ENCODE assay signal across 8 cellular contexts in genomic region chr12:100199347-100200136, GRCh38. TPM values are rescaled to one million over a fixed set of nuclear protein-coding genes. Genes with fewer than 3 reads are reported as not detected.
DNase-seq lines count a peak whose midpoint lies in the region; FAIRE-seq and TF ChIP-seq lines count a peak whose summit lies in the region.

No MANE protein-coding gene starts in this region.

- peaks cover 5 to 21% of the 10 kb centered on the region in 2 donors for H3K4me1 ChIP-seq in adrenal gland (replicated peaks in 1 of 2)
- peaks cover 0 to 4% of the 10 kb centered on the region in 2 donors for H3K4me1 ChIP-seq in small intestine (ENCODE audit: control insufficient read depth in 2 of 2, insufficient read depth in 1 of 2, low read depth in 1 of 2, low read length in 1 of 2)

- no peak for FAIRE-seq in small intestine (lab: Jason Lieb, UNC)

- WGBS in adrenal gland, 4 donors = 1 to 15% (median 3%) methylated on average over 7 to 78 of the region's 78 CpGs
- WGBS in small intestine, 3 donors = 0 to 1% (median 1%) methylated on average over 52 to 78 of the region's 78 CpGs

- DNase-seq in H7 (peak; percentile 93), LNCaP clone FGC (ENCODE audit: low read depth) (no peak), T follicular helper cell (ENCODE audit: low read depth) (peak; percentile 66), adrenal gland (peak; percentile 75 to 87 (median 84)), small intestine (peak; percentile 90), pons (ENCODE audit: low spot score) (no peak)

- TF ChIP-seq CTCF in LNCaP clone FGC (IDR thresholded peaks at IDR 0.05; ENCODE audit: control insufficient read depth, extremely low read depth, insufficient read depth) (no peak), adrenal gland (IDR thresholded peaks at IDR 0.05) (no peak)

- intact Hi-C loops in adrenal gland (cut with DNase I) = no loop called here

- H3K4me3 ChIP-seq in GM08714 (ENCODE audit: low read length) (peak overlapping the region; percentile 98), H7 (ENCODE audit: insufficient read depth, low read depth, low read length) (peak overlapping the region; percentile 96), LNCaP clone FGC (ENCODE audit: low read depth, low read length) (peak overlapping the region; percentile 83), adrenal gland (peak overlapping the region; percentile 49 to 93 (median 79)), iPS-11a (ENCODE audit: low read depth, low read length) (peak overlapping the region; percentile 92), small intestine (ENCODE audit: low read depth in 1 of 2, low read length in 2 of 2) (peak overlapping the region; percentile 79 to 87)

- H3K36me3 ChIP-seq in H7 (replicated peaks; ENCODE audit: control insufficient read depth, insufficient read depth, low read length) = no peaks in the 10 kb centered on the region
- no peaks in the 10 kb centered on the region for H3K36me3 ChIP-seq in adrenal gland (replicated peaks in 1 of 2)
- H3K36me3 ChIP-seq in small intestine (ENCODE audit: control insufficient read depth in 2 of 2, insufficient read depth in 2 of 2, low read length in 2 of 2) = no peaks in the 10 kb centered on the region

- H3K9me3 ChIP-seq in adrenal gland (replicated peaks in 1 of 3) = no peaks in the 10 kb centered on the region
- H3K9me3 ChIP-seq in small intestine (ENCODE audit: control insufficient read depth, low read depth) = no peaks in the 10 kb centered on the region

- H3K27ac ChIP-seq in adrenal gland (peak overlapping the region; percentile 42 to 72 (median 56)), small intestine (ENCODE audit: low read depth in 1 of 2, low read length in 1 of 2) (peak overlapping the region; percentile 57 to 73)

- H3K27me3 ChIP-seq in H7 (ENCODE audit: control insufficient read depth, insufficient read depth, low read length) = no peaks in the 10 kb centered on the region; the same call in 1 of the 2 replicates
- H3K27me3 ChIP-seq in adrenal gland = no peaks in the 10 kb centered on the region
- H3K27me3 ChIP-seq in small intestine (ENCODE audit: control insufficient read depth in 2 of 2, insufficient read depth in 2 of 2, low read length in 2 of 2) = no peaks in the 10 kb centered on the region

- TF ChIP-seq POLR2A in adrenal gland (IDR thresholded peaks at IDR 0.05) = no peak

RNA-seq across cellular contexts. Expression of gene ACTR6, which starts 1.1 kb away (rescaled TPM):
- total RNA-seq in H7 (2014; rRNA removed; shearing (Covaris generic)) = 33.0 and 38.5 TPM in 2 replicates
- 10 to 100 TPM in 7 of 8 donors, 1 to 10 TPM in 1; 5.4 to 30.1 (median 23.3) TPM for total RNA-seq in adrenal gland
- 10 to 100 TPM in 2 of 3 donors, 1 to 10 TPM in 1; 9.3 to 23.9 (median 11.3) TPM for polyA plus RNA-seq in adrenal gland
- polyA plus RNA-seq in small intestine = 10 to 100 TPM; 20.0 to 31.5 (median 22.0) TPM

RNA-seq across cellular contexts. Expression of gene BLTP3B, which starts 56.9 kb away (rescaled TPM):
- 36.4 and 40.4 TPM in 2 replicates for total RNA-seq in H7 (2014; rRNA removed; shearing (Covaris generic))
- 10 to 100 TPM; 32.2 to 50.2 (median 37.6) TPM for total RNA-seq in adrenal gland
- 10 to 100 TPM in 1 of 3 donors, 1 to 10 TPM in 2; 6.0 to 43.5 (median 6.5) TPM for polyA plus RNA-seq in adrenal gland
- polyA plus RNA-seq in small intestine = 10 to 100 TPM in 2 of 3 donors, 1 to 10 TPM in 1; 7.0 to 11.1 (median 10.1) TPM

Comparison
In these comparisons a context has a peak if more than half of its experiments do, and no peak if none do; other contexts are left out.
1. DNase-seq: peak in H7 (single experiment), T follicular helper cell (single experiment), adrenal gland (7 of 7) and small intestine (single experiment); none in LNCaP clone FGC (single experiment) and pons (single experiment).
2. Peak in every context shown above with its lines, with median percentiles within 50 percentile points of each other: H3K4me3 ChIP-seq.